In genomic region chr13:79935121-79935520, GRCh38 we compare ENCODE assay signal across 24 cellular contexts.
DNase-seq lines count a peak whose midpoint lies in the region; ATAC-seq, FAIRE-seq and TF ChIP-seq lines count a peak whose summit lies in the region.
"Had no signal": no experiment of that assay in that cellular context is flagged by ENCODE, and none has a peak within 500 bp of the region (broad histone marks: within the 10 kb centered on the region; RNA-seq: fewer than 3 reads in every experiment).

No MANE protein-coding gene starts in this region.

- H3K4me3 ChIP-seq in astrocyte (ENCODE audit: insufficient read depth, low read depth, low read length) (no peak overlapping the region), tibial artery (no peak overlapping the region), A673 (ENCODE audit: low read depth, low read length, poor library complexity, severe bottlenecking) (no peak overlapping the region)
- H3K4me3 ChIP-seq: K562, pancreas, stomach, uterus had no signal

- TF ChIP-seq CTCF in astrocyte (IDR thresholded peaks at IDR 0.05; ENCODE audit: insufficient read depth, low read depth, low read length) (no peak), tibial artery (IDR thresholded peaks at IDR 0.05) (no peak), A673 (conservative IDR thresholded peaks at IDR 0.05; ENCODE audit: low read depth, low read length) (no peak), GM13976 (IDR thresholded peaks at IDR 0.05; ENCODE audit: borderline replicate concordance, control extremely low read depth, extremely low read depth, insufficient read depth, missing control alignments) (no peak)

- H3K9me3 Mint-ChIP-seq in activated CD4-positive, alpha-beta T cell treated with anti-CD3 and anti-CD28 coated beads, Interleukin-2, amount 10 ng/mL, durations not matched to agents 24 days and 14 days = no peaks in the 10 kb centered on the region
- H3K9me3 Mint-ChIP-seq in astrocyte (ENCODE audit: unreplicated experiment) = peaks cover 2% of the 10 kb centered on the region
- H3K9me3 Mint-ChIP-seq in activated T-helper 17 cell treated with anti-CD3 and anti-CD28 coated beads, Interleukin-2, amount 50 U/mL, for 72 hours = peaks cover 4% of the 10 kb centered on the region

- H2AFZ ChIP-seq in astrocyte (ENCODE audit: low read depth, low read length) = no peak overlapping the region

- intact Hi-C loops in activated CD4-positive, alpha-beta T cell treated with anti-CD3 and anti-CD28 coated beads, Interleukin-2, amount 10 ng/mL, durations not matched to agents 24 days and 14 days (cut with micrococcal nuclease) = no loop called here
- intact Hi-C loops in tibial artery (cut with DNase I; ENCODE audit: low total_unique reads) (no loop called here), A673 (cut with micrococcal nuclease; ENCODE audit: unreplicated experiment) (no loop called here)

- H3K4me1 ChIP-seq in astrocyte (ENCODE audit: insufficient read depth, low read length) = peaks cover 26% of the 10 kb centered on the region
- H3K4me1 ChIP-seq in tibial artery = peaks cover 0 to 33% (median 15%) of the 10 kb centered on the region in 4 donors
- H3K4me1 ChIP-seq in A673 (ENCODE audit: insufficient read depth, low read length, poor library complexity, severe bottlenecking) = peaks cover 36% of the 10 kb centered on the region
- H3K4me1 ChIP-seq: pancreas, uterus had no signal

- H3K27ac ChIP-seq in astrocyte (ENCODE audit: low read depth, low read length) (peak overlapping the region; percentile 96), tibial artery (peak overlapping the region; percentile 66 to 77), A673 (ENCODE audit: low read depth, low read length, poor library complexity, severe bottlenecking) (no peak overlapping the region)

- no peaks in the 10 kb centered on the region for H3K79me2 ChIP-seq in astrocyte (ENCODE audit: insufficient read depth, low read length)

- H4K20me1 ChIP-seq in astrocyte (ENCODE audit: insufficient read depth, low read length) = no peaks in the 10 kb centered on the region

- CTCF ChIA-PET in A673 (lab: Charles Lee) = no interaction called here

- no peak overlapping the region for H3K27ac Mint-ChIP-seq in activated CD4-positive, alpha-beta T cell treated with anti-CD3 and anti-CD28 coated beads, Interleukin-2, amount 10 ng/mL, durations not matched to agents 24 days and 14 days
- H3K27ac Mint-ChIP-seq in astrocyte (ENCODE audit: unreplicated experiment) = peak overlapping the region; percentile 98
- no peak overlapping the region for H3K27ac Mint-ChIP-seq in activated T-helper 17 cell treated with anti-CD3 and anti-CD28 coated beads, Interleukin-2, amount 50 U/mL, for 72 hours
- H3K27ac Mint-ChIP-seq: CD4-positive, CD25-positive, alpha-beta regulatory T cell; effector memory CD8-positive, alpha-beta T cell; memory B cell; naive thymus-derived CD4-positive, alpha-beta T cell had no signal

- no peaks in the 10 kb centered on the region for H3K4me1 Mint-ChIP-seq in activated CD4-positive, alpha-beta T cell treated with anti-CD3 and anti-CD28 coated beads, Interleukin-2, amount 10 ng/mL, durations not matched to agents 24 days and 14 days
- H3K4me1 Mint-ChIP-seq in astrocyte (ENCODE audit: low read depth, unreplicated experiment) = peaks cover 39% of the 10 kb centered on the region
- no peaks in the 10 kb centered on the region for H3K4me1 Mint-ChIP-seq in activated T-helper 17 cell treated with anti-CD3 and anti-CD28 coated beads, Interleukin-2, amount 50 U/mL, for 72 hours
- H3K4me1 Mint-ChIP-seq: CD4-positive, CD25-positive, alpha-beta regulatory T cell; memory B cell; naive thymus-derived CD4-positive, alpha-beta T cell had no signal

- in situ Hi-C loops in GM13976 (cut with MboI; ENCODE audit: low sequenced_read_pairs, unreplicated experiment) = no loop called here

- H3K36me3 Mint-ChIP-seq in activated CD4-positive, alpha-beta T cell treated with anti-CD3 and anti-CD28 coated beads, Interleukin-2, amount 10 ng/mL, durations not matched to agents 24 days and 14 days (ENCODE audit: low read depth) = no peaks in the 10 kb centered on the region
- H3K36me3 Mint-ChIP-seq in astrocyte (ENCODE audit: low read depth, unreplicated experiment) = no peaks in the 10 kb centered on the region
- H3K36me3 Mint-ChIP-seq in activated T-helper 17 cell treated with anti-CD3 and anti-CD28 coated beads, Interleukin-2, amount 50 U/mL, for 72 hours (ENCODE audit: low read depth) = no peaks in the 10 kb centered on the region
- H3K36me3 Mint-ChIP-seq: CD4-positive, CD25-positive, alpha-beta regulatory T cell; memory B cell; naive thymus-derived CD4-positive, alpha-beta T cell had no signal

- H3K9me3 ChIP-seq in astrocyte (ENCODE audit: insufficient read depth, low read depth, low read length) (no peaks in the 10 kb centered on the region), tibial artery (no peaks in the 10 kb centered on the region), A673 (ENCODE audit: low read depth, low read length, poor library complexity, severe bottlenecking) (no peaks in the 10 kb centered on the region)
- H3K9me3 ChIP-seq: pancreas, uterus had no signal

- no peak for ATAC-seq in activated T-helper 17 cell treated with anti-CD3 and anti-CD28 coated beads, Interleukin-2, amount 50 U/mL, for 72 hours (replicated peaks)
- ATAC-seq: effector memory CD8-positive, alpha-beta T cell; K562; naive thymus-derived CD4-positive, alpha-beta T cell; pancreas had no signal

- H3K36me3 ChIP-seq in astrocyte (ENCODE audit: insufficient read depth, low read length) = no peaks in the 10 kb centered on the region
- no peaks in the 10 kb centered on the region for H3K36me3 ChIP-seq in tibial artery
- H3K36me3 ChIP-seq in A673 (ENCODE audit: insufficient read depth, low read length, poor library complexity, severe bottlenecking) = no peaks in the 10 kb centered on the region
- H3K36me3 ChIP-seq: pancreas, stomach, uterus had no signal

- H3K27me3 Mint-ChIP-seq in activated CD4-positive, alpha-beta T cell treated with anti-CD3 and anti-CD28 coated beads, Interleukin-2, amount 10 ng/mL, durations not matched to agents 24 days and 14 days = no peaks in the 10 kb centered on the region
- no peaks in the 10 kb centered on the region for H3K27me3 Mint-ChIP-seq in astrocyte (ENCODE audit: low read depth, unreplicated experiment)
- no peaks in the 10 kb centered on the region for H3K27me3 Mint-ChIP-seq in activated T-helper 17 cell treated with anti-CD3 and anti-CD28 coated beads, Interleukin-2, amount 50 U/mL, for 72 hours
- H3K27me3 Mint-ChIP-seq: CD4-positive, CD25-positive, alpha-beta regulatory T cell; effector memory CD8-positive, alpha-beta T cell; memory B cell; naive thymus-derived CD4-positive, alpha-beta T cell had no signal

- H3K4me3 Mint-ChIP-seq in activated CD4-positive, alpha-beta T cell treated with anti-CD3 and anti-CD28 coated beads, Interleukin-2, amount 10 ng/mL, durations not matched to agents 24 days and 14 days = no peak overlapping the region
- H3K4me3 Mint-ChIP-seq in astrocyte (ENCODE audit: unreplicated experiment) = no peak overlapping the region
- no peak overlapping the region for H3K4me3 Mint-ChIP-seq in activated T-helper 17 cell treated with anti-CD3 and anti-CD28 coated beads, Interleukin-2, amount 50 U/mL, for 72 hours
- H3K4me3 Mint-ChIP-seq: CD4-positive, CD25-positive, alpha-beta regulatory T cell; effector memory CD8-positive, alpha-beta T cell; memory B cell; naive thymus-derived CD4-positive, alpha-beta T cell had no signal

- no peaks in the 10 kb centered on the region for H3K27me3 ChIP-seq in astrocyte (ENCODE audit: insufficient read depth, low read length)
- no peaks in the 10 kb centered on the region for H3K27me3 ChIP-seq in tibial artery
- no peaks in the 10 kb centered on the region for H3K27me3 ChIP-seq in A673 (replicated peaks; ENCODE audit: insufficient read depth, low read depth, low read length, poor library complexity)
- H3K27me3 ChIP-seq: pancreas, stomach, uterus had no signal

- peak; percentile 1 for DNase-seq in activated CD4-positive, alpha-beta T cell treated with anti-CD3 and anti-CD28 coated beads, Interleukin-2, amount 10 ng/mL, durations not matched to agents 24 days and 14 days
- no peak for DNase-seq in activated CD4-positive, alpha-beta T cell treated with anti-CD3 and anti-CD28 coated beads, Interleukin-2, amount 50 U/mL, for 4 hours
- no peak for DNase-seq in astrocyte (ENCODE audit: low read depth)
- peak; percentile 34 for DNase-seq in fibroblast of peridontal ligament (ENCODE audit: extremely low read depth)
- no peak for DNase-seq in tibial artery
- no peak for DNase-seq in A673 (ENCODE audit: low spot score)
- no peak for DNase-seq in GM13976 (ENCODE audit: low spot score)
- DNase-seq: 8988T; activated naive CD4-positive, alpha-beta T cell treated with Interleukin-2 at 50 U/mL for 16 hours; activated T-cell treated with anti-CD3 and anti-CD28 coated beads for 4 hours; amygdala; CD4-positive, CD25-positive, alpha-beta regulatory T cell; DMS79 treated with DMSO at 0.1 percent for 48 hours; effector memory CD8-positive, alpha-beta T cell; foreskin fibroblast; naive thymus-derived CD4-positive, alpha-beta T cell; NCI-H2029; NCI-H446; pancreas; stomach; uterus had no signal

- H3K9ac ChIP-seq in astrocyte (ENCODE audit: low read length) = peak overlapping the region; percentile 74

- POLR2A ChIA-PET in A673 (lab: Charles Lee; ENCODE audit: low non-redundant PET) = no interaction called here

- BruUV-seq in A673 (replicated peaks; lab: Mats Ljungman, UMichigan) = no TSS peak

- H3K4me2 ChIP-seq in astrocyte (ENCODE audit: low read length) = no peak overlapping the region

- peak; percentile 55 for FAIRE-seq in astrocyte (lab: Jason Lieb, UNC)
- FAIRE-seq: K562, pancreas had no signal

Comparison
In these comparisons a context has a peak if more than half of its experiments do, and no peak if none do; other contexts are left out.
1. DNase-seq: peak in activated CD4-positive, alpha-beta T cell treated with anti-CD3 and anti-CD28 coated beads, Interleukin-2, amount 10 ng/mL, durations not matched to agents 24 days and 14 days (single experiment) and fibroblast of peridontal ligament (single experiment); none in activated CD4-positive, alpha-beta T cell treated with anti-CD3 and anti-CD28 coated beads, Interleukin-2, amount 50 U/mL, for 4 hours (0 of 2), astrocyte (single experiment), tibial artery (0 of 2), A673 (single experiment) and GM13976 (single experiment).